In the genomic region with DNA sequence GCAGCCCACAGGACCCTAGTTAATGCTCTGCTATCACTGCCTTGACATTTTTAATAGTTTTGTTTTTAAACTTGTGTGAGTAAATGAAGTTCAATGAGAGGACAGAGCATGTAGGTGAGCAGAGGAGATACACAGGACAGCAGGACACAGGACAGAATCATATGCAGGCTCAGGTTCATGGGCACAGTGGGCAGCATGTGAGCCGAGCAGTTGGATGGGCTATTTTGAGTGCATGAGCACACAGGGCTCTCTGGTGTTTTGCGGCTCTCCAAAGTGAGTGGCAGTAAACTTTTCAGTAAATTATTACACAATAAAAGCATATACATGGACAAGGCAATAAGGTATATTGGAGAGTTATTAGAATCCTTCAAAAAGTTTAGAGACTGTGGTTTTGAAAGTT, we compare ENCODE assay signal across 23 cellular contexts.
A peak's percentile ranks its signal among the peaks of the same experiment; 100 is the strongest.
DNase-seq lines count a peak whose midpoint lies in the region; ATAC-seq lines count a peak whose summit lies in the region.
"Had no signal": no experiment of that assay in that cellular context is flagged by ENCODE, and none has a peak within 500 bp of the region (broad histone marks: within the 10 kb centered on the region; RNA-seq: fewer than 3 reads in every experiment).

No MANE protein-coding gene starts in this region.

- peak overlapping the region; percentile 72 for H3K27ac Mint-ChIP-seq in activated T-cell treated with anti-CD3 and anti-CD28 coated beads, Interleukin-2, amount 50 U/mL, for 24 hours
- H3K27ac Mint-ChIP-seq in CD8-positive, alpha-beta memory T cell = peak overlapping the region; percentile 9 to 85 (median 44)
- H3K27ac Mint-ChIP-seq in activated T-helper 17 cell treated with anti-CD3 and anti-CD28 coated beads, Interleukin-2, amount 50 U/mL, for 72 hours = peak overlapping the region; percentile 26
- H3K27ac Mint-ChIP-seq in naive thymus-derived CD4-positive, alpha-beta T cell = peak overlapping the region in 8 of 9 donors; percentile 11 to 86 (median 66)
- H3K27ac Mint-ChIP-seq: B cell, H9, mesothelial cell of epicardium, natural killer cell had no signal

- H3K9me3 Mint-ChIP-seq in activated T-cell treated with anti-CD3 and anti-CD28 coated beads, Interleukin-2, amount 50 U/mL, for 24 hours = no peaks in the 10 kb centered on the region
- no peaks in the 10 kb centered on the region for H3K9me3 Mint-ChIP-seq in CD8-positive, alpha-beta memory T cell
- no peaks in the 10 kb centered on the region for H3K9me3 Mint-ChIP-seq in activated T-helper 17 cell treated with anti-CD3 and anti-CD28 coated beads, Interleukin-2, amount 50 U/mL, for 72 hours
- H3K9me3 Mint-ChIP-seq in naive thymus-derived CD4-positive, alpha-beta T cell = peaks cover 0 to 1% (median 0%) of the 10 kb centered on the region in 11 donors
- H3K9me3 Mint-ChIP-seq: H9, mesothelial cell of epicardium, natural killer cell had no signal

- H3K27me3 ChIP-seq in CD8-positive, alpha-beta memory T cell (ENCODE audit: insufficient read depth, low read length, poor library complexity, severe bottlenecking) = no peaks in the 10 kb centered on the region
- H3K27me3 ChIP-seq in naive thymus-derived CD4-positive, alpha-beta T cell (ENCODE audit: control insufficient read depth in 2 of 2, insufficient read depth in 2 of 2, low read length in 2 of 2) = peaks cover 0 to 3% of the 10 kb centered on the region in 2 donors
- H3K27me3 ChIP-seq: tibial artery had no signal

- H3K27me3 Mint-ChIP-seq in activated T-cell treated with anti-CD3 and anti-CD28 coated beads, Interleukin-2, amount 50 U/mL, for 24 hours = no peaks in the 10 kb centered on the region
- H3K27me3 Mint-ChIP-seq in CD8-positive, alpha-beta memory T cell = peaks cover 6 to 12% of the 10 kb centered on the region in 2 donors
- peaks cover 7% of the 10 kb centered on the region for H3K27me3 Mint-ChIP-seq in activated T-helper 17 cell treated with anti-CD3 and anti-CD28 coated beads, Interleukin-2, amount 50 U/mL, for 72 hours
- peaks cover 0 to 21% (median 4%) of the 10 kb centered on the region in 5 donors for H3K27me3 Mint-ChIP-seq in naive thymus-derived CD4-positive, alpha-beta T cell

- H3K9me3 ChIP-seq in CD8-positive, alpha-beta memory T cell (ENCODE audit: low read length) = no peaks in the 10 kb centered on the region
- H3K9me3 ChIP-seq in naive thymus-derived CD4-positive, alpha-beta T cell (ENCODE audit: control insufficient read depth in 2 of 3, low read length in 3 of 3) = no peaks in the 10 kb centered on the region
- H3K9me3 ChIP-seq: Caco-2, tibial artery had no signal

- intact Hi-C loops in naive thymus-derived CD4-positive, alpha-beta T cell (cut with micrococcal nuclease) = loop anchor here in 1 of 2 donors (10.0 kb wide), 2 partner anchors 792 to 992 kb away; no protein-coding TSS in a partner anchor

- no peak overlapping the region for H3K27ac ChIP-seq in CD8-positive, alpha-beta memory T cell (ENCODE audit: low read depth, low read length)
- peak overlapping the region; percentile 53 for H3K27ac ChIP-seq in naive thymus-derived CD4-positive, alpha-beta T cell (ENCODE audit: low read depth, low read length)
- H3K27ac ChIP-seq: SK-N-MC, tibial artery had no signal

- H3K4me1 ChIP-seq in CD8-positive, alpha-beta memory T cell (ENCODE audit: insufficient read depth, low read length) = no peaks in the 10 kb centered on the region
- H3K4me1 ChIP-seq in naive thymus-derived CD4-positive, alpha-beta T cell (ENCODE audit: control insufficient read depth in 2 of 2, insufficient read depth in 2 of 2, low read length in 2 of 2) = no peaks in the 10 kb centered on the region
- H3K4me1 ChIP-seq: Caco-2, tibial artery had no signal

- DNase-seq in activated T-cell treated with anti-CD3 and anti-CD28 coated beads, Interleukin-2, amount 50 U/mL, for 24 hours = no peak
- no peak for DNase-seq in activated T-cell treated with anti-CD3 and anti-CD28 coated beads, Interleukin-2, amount 50 U/mL, for 48 hours
- no peak for DNase-seq in CD8-positive, alpha-beta memory T cell
- DNase-seq in naive thymus-derived CD4-positive, alpha-beta T cell = no peak
- no peak for DNase-seq in LoVo (ENCODE audit: low spot score)
- no peak for DNase-seq in kidney glomerular epithelial cell (lab: John Stamatoyannopoulos, UW)
- DNase-seq: amygdala; Caco-2; glutamatergic neuron; H9; Karpas-422; kidney; MV-4-11; natural killer cell; NCI-H1436 treated with DMSO at 0.1 percent for 48 hours; NCI-H446; occipital lobe; stimulated activated CD4-positive, alpha-beta T cell treated with anti-CD3 and anti-CD28 coated beads, Interleukin-15, amount 100 ng/mL, for 24 hours; tibial artery had no signal

- ATAC-seq in activated T-helper 17 cell treated with anti-CD3 and anti-CD28 coated beads, Interleukin-2, amount 50 U/mL, for 72 hours (replicated peaks) = no peak
- ATAC-seq in naive thymus-derived CD4-positive, alpha-beta T cell = no peak
- ATAC-seq: natural killer cell had no signal

- POLR2A ChIA-PET in CD8-positive, alpha-beta memory T cell (lab: Charles Lee) = interaction anchor here (3.1 kb wide), 1 partner anchor 11 kb away, joined by 12 read pairs; no protein-coding TSS in a partner anchor
- POLR2A ChIA-PET in naive thymus-derived CD4-positive, alpha-beta T cell (lab: Charles Lee) = interaction anchor here (0.6 to 3.6 kb wide), 6 partner anchors 11 to 700 kb away, joined by 3 to 18 read pairs (median 6); no protein-coding TSS in a partner anchor

- no peaks in the 10 kb centered on the region for H3K36me3 ChIP-seq in CD8-positive, alpha-beta memory T cell (ENCODE audit: insufficient read depth, low read length)
- H3K36me3 ChIP-seq in naive thymus-derived CD4-positive, alpha-beta T cell (ENCODE audit: control insufficient read depth in 2 of 3, insufficient read depth in 3 of 3, low read length in 3 of 3) = no peaks in the 10 kb centered on the region
- H3K36me3 ChIP-seq: tibial artery had no signal

- H3K36me3 Mint-ChIP-seq in activated T-cell treated with anti-CD3 and anti-CD28 coated beads, Interleukin-2, amount 50 U/mL, for 24 hours (ENCODE audit: low read depth) = no peaks in the 10 kb centered on the region
- peaks cover 0 to 2% (median 1%) of the 10 kb centered on the region in 3 donors for H3K36me3 Mint-ChIP-seq in CD8-positive, alpha-beta memory T cell
- H3K36me3 Mint-ChIP-seq in activated T-helper 17 cell treated with anti-CD3 and anti-CD28 coated beads, Interleukin-2, amount 50 U/mL, for 72 hours (ENCODE audit: low read depth) = peaks cover 39% of the 10 kb centered on the region
- no peaks in the 10 kb centered on the region for H3K36me3 Mint-ChIP-seq in naive thymus-derived CD4-positive, alpha-beta T cell
- H3K36me3 Mint-ChIP-seq: mesothelial cell of epicardium, natural killer cell had no signal

- H3K4me3 ChIP-seq in CD8-positive, alpha-beta memory T cell (ENCODE audit: low read length) = peak overlapping the region; percentile 21
- peak overlapping the region; percentile 26 for H3K4me3 ChIP-seq in naive thymus-derived CD4-positive, alpha-beta T cell (ENCODE audit: low read length)
- H3K4me3 ChIP-seq: SK-N-MC, tibial artery had no signal

- peaks cover 34% of the 10 kb centered on the region for H3K4me1 Mint-ChIP-seq in activated T-cell treated with anti-CD3 and anti-CD28 coated beads, Interleukin-2, amount 50 U/mL, for 24 hours (ENCODE audit: low read depth)
- H3K4me1 Mint-ChIP-seq in CD8-positive, alpha-beta memory T cell = peaks cover 3 to 28% (median 15%) of the 10 kb centered on the region in 3 donors
- peaks cover 2% of the 10 kb centered on the region for H3K4me1 Mint-ChIP-seq in activated T-helper 17 cell treated with anti-CD3 and anti-CD28 coated beads, Interleukin-2, amount 50 U/mL, for 72 hours
- peaks cover 3 to 40% (median 14%) of the 10 kb centered on the region in 7 donors for H3K4me1 Mint-ChIP-seq in naive thymus-derived CD4-positive, alpha-beta T cell
- H3K4me1 Mint-ChIP-seq: B cell, H9, mesothelial cell of epicardium had no signal

- CTCF ChIA-PET in CD8-positive, alpha-beta memory T cell (lab: Charles Lee) = interaction anchor here (0.6 to 1.2 kb wide), 3 partner anchors 11 to 707 kb away, joined by 3 read pairs; no protein-coding TSS in a partner anchor
- CTCF ChIA-PET in naive thymus-derived CD4-positive, alpha-beta T cell (lab: Charles Lee) = interaction anchor here (2.6 to 3.8 kb wide), 3 partner anchors 11 to 706 kb away, joined by 12 to 20 read pairs (median 17); no protein-coding TSS in a partner anchor

- H3K4me3 Mint-ChIP-seq in activated T-cell treated with anti-CD3 and anti-CD28 coated beads, Interleukin-2, amount 50 U/mL, for 24 hours = peak overlapping the region; percentile 76
- peak overlapping the region; percentile 6 to 77 (median 63) for H3K4me3 Mint-ChIP-seq in CD8-positive, alpha-beta memory T cell
- peak overlapping the region; percentile 65 for H3K4me3 Mint-ChIP-seq in activated T-helper 17 cell treated with anti-CD3 and anti-CD28 coated beads, Interleukin-2, amount 50 U/mL, for 72 hours
- H3K4me3 Mint-ChIP-seq in naive thymus-derived CD4-positive, alpha-beta T cell = peak overlapping the region; percentile 5 to 87 (median 60)
- H3K4me3 Mint-ChIP-seq: B cell, H9, mesothelial cell of epicardium, natural killer cell had no signal
